In the genomic region with DNA sequence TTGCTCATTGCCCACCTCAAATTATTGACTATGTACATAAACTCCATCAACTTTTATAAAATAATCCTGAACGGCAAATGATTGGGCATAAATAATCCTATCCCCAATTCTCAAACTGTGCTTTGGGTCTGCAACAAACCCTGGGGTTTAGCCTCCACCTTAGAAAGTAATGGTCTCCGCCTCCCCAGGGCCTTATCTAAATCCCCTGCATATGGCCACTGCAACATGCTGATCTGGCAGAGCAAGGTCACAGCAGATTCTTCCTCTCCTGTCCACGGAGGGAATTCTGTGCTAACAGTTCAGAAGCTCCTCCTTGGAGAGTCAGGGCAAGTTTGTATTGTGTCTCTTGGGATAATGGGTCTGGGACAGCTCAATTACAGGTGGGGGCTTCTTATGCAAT, we compare ENCODE assay signal across 1 cellular context.
A peak's percentile ranks its signal among the peaks of the same experiment; 100 is the strongest.
TF ChIP-seq lines count a peak whose summit lies in the region.

No MANE protein-coding gene starts in this region.

TF ChIP-seq in K562, 482 proteins besides CTCF, POLR2A, EP300 and RAD21:
- TF ChIP-seq, protein P1, sequence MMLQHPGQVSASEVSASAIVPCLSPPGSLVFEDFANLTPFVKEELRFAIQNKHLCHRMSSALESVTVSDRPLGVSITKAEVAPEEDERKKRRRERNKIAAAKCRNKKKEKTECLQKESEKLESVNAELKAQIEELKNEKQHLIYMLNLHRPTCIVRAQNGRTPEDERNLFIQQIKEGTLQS (IDR thresholded peaks at IDR 0.05), result no peak
- TF ChIP-seq, protein P1 (CRISPR knock-in tag; conservative IDR thresholded peaks at IDR 0.05), result no peak
- TF ChIP-seq NCOR1 (IDR thresholded peaks at IDR 0.05) (peak; percentile 37; the same call in 1 of the 2 replicates), ARID1B (IDR thresholded peaks at IDR 0.05) (peak; percentile 58), RBBP5 (IDR thresholded peaks at IDR 0.05; ENCODE audit: borderline replicate concordance, insufficient read depth, low read length, poor library complexity, severe bottlenecking) (peak; percentile 16), MAFG (tag; conservative IDR thresholded peaks at IDR 0.05) (0 out of 2 replicates have a peak, but pooled peaks have one; percentile 5), SIN3A (IDR thresholded peaks at IDR 0.05; ENCODE audit: borderline replicate concordance in 2 of 2, control insufficient read depth in 1 of 2, low read depth in 2 of 2, low read length in 2 of 2) (no peak), TEAD4 (IDR thresholded peaks at IDR 0.05; ENCODE audit: low read length) (peak; percentile 18; the same call in 1 of the 2 replicates), TEAD4 (CRISPR knock-in tag; IDR thresholded peaks at IDR 0.05; ENCODE audit: borderline replicate concordance) (no peak), ESRRA (IDR thresholded peaks at IDR 0.05; ENCODE audit: borderline replicate concordance, low read depth) (peak; percentile 46; the same call in 1 of the 2 replicates), RBFOX2 (IDR thresholded peaks at IDR 0.05; ENCODE audit: low read depth, low read length) (peak; percentile 41), TFE3 (CRISPR knock-in tag; IDR thresholded peaks at IDR 0.05) (no peak), BHLHE40 (IDR thresholded peaks at IDR 0.05; ENCODE audit: low read length) (no peak), ZNF785 (CRISPR knock-in tag; IDR thresholded peaks at IDR 0.05) (no peak), TCF3 (CRISPR knock-in tag; IDR thresholded peaks at IDR 0.05) (peak; percentile 61; the same call in 1 of the 2 replicates), YY1 (IDR thresholded peaks at IDR 0.05; ENCODE audit: borderline replicate concordance in 1 of 3, control insufficient read depth in 1 of 3, extremely low read depth in 1 of 3, insufficient read depth in 3 of 3, insufficient read length in 1 of 3, insufficient replicate concordance in 2 of 3, low read depth in 1 of 3, low read length in 2 of 3) (peak in 1 of 3 experiments; percentile 25), ARHGAP35 (IDR thresholded peaks at IDR 0.05; ENCODE audit: partially characterized antibody) (no peak), CBFA2T3 (IDR thresholded peaks at IDR 0.05) (peak; percentile 64), POLR2AphosphoS5 (IDR thresholded peaks at IDR 0.05; ENCODE audit: control insufficient read depth, insufficient read depth, low read depth, low read length) (peak; percentile 45; the same call in 1 of the 2 replicates), C11orf30 (IDR thresholded peaks at IDR 0.05; ENCODE audit: low read depth) (peak; percentile 15; the same call in 1 of the 2 replicates), ZFX (CRISPR knock-in tag; IDR thresholded peaks at IDR 0.05) (no peak), FOSL1 (tag; conservative IDR thresholded peaks at IDR 0.05) (no peak), JUND (IDR thresholded peaks at IDR 0.05; ENCODE audit: borderline replicate concordance, low read depth, low read length) (no peak), JUND (tag; IDR thresholded peaks at IDR 0.05; ENCODE audit: borderline replicate concordance, low read depth, low read length) (peak; percentile 31; the same call in 1 of the 3 replicates), CBX2 (IDR thresholded peaks at IDR 0.05; ENCODE audit: insufficient read depth, low read length, poor library complexity, severe bottlenecking) (no peak), MAFK (IDR thresholded peaks at IDR 0.05; ENCODE audit: low read length) (peak; percentile 14; the same call in 1 of the 2 replicates), ZNF507 (tag; conservative IDR thresholded peaks at IDR 0.05) (no peak), DPF2 (IDR thresholded peaks at IDR 0.05) (peak; percentile 55; the same call in 1 of the 2 replicates), ZNF316 (IDR thresholded peaks at IDR 0.05) (0 out of 2 replicates have a peak, but pooled peaks have one; percentile 16), MYC (IDR thresholded peaks at IDR 0.05; ENCODE audit: low read depth, low read length) (peak; percentile 30; the same call in 1 of the 2 replicates), MYC (CRISPR knock-in tag; IDR thresholded peaks at IDR 0.05; ENCODE audit: borderline replicate concordance, low read depth) (no peak), UBTF (IDR thresholded peaks at IDR 0.05; ENCODE audit: borderline replicate concordance in 1 of 2, low read depth in 2 of 2, low read length in 2 of 2) (no peak), MITF (IDR thresholded peaks at IDR 0.05) (no peak), POLR3G (IDR thresholded peaks at IDR 0.05; ENCODE audit: extremely low read depth, insufficient read length, insufficient replicate concordance) (no peak), CEBPB (tag; IDR thresholded peaks at IDR 0.05) (0 out of 2 replicates have a peak, but pooled peaks have one; percentile 27), TAL1 (IDR thresholded peaks at IDR 0.05) (peak; percentile 54; the same call in 1 of the 2 replicates), L3MBTL2 (IDR thresholded peaks at IDR 0.05) (no peak)
- TF ChIP-seq, protein P2, sequence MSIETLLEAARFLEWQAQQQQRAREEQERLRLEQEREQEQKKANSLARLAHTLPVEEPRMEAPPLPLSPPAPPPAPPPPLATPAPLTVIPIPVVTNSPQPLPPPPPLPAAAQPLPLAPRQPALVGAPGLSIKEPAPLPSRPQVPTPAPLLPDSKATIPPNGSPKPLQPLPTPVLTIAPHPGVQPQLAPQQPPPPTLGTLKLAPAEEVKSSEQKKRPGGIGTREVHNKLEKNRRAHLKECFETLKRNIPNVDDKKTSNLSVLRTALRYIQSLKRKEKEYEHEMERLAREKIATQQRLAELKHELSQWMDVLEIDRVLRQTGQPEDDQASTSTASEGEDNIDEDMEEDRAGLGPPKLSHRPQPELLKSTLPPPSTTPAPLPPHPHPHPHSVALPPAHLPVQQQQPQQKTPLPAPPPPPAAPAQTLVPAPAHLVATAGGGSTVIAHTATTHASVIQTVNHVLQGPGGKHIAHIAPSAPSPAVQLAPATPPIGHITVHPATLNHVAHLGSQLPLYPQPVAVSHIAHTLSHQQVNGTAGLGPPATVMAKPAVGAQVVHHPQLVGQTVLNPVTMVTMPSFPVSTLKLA (conservative IDR thresholded peaks at IDR 0.05), result peak in 1 of 2 experiments; percentile 54; a peak in 2 of 4 replicates
- TF ChIP-seq, protein P3, sequence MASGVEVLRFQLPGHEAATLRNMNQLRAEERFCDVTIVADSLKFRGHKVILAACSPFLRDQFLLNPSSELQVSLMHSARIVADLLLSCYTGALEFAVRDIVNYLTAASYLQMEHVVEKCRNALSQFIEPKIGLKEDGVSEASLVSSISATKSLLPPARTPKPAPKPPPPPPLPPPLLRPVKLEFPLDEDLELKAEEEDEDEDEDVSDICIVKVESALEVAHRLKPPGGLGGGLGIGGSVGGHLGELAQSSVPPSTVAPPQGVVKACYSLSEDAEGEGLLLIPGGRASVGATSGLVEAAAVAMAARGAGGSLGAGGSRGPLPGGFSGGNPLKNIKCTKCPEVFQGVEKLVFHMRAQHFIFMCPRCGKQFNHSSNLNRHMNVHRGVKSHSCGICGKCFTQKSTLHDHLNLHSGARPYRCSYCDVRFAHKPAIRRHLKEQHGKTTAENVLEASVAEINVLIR (CRISPR knock-in tag; IDR thresholded peaks at IDR 0.05), result no peak
- TF ChIP-seq, protein P4, sequence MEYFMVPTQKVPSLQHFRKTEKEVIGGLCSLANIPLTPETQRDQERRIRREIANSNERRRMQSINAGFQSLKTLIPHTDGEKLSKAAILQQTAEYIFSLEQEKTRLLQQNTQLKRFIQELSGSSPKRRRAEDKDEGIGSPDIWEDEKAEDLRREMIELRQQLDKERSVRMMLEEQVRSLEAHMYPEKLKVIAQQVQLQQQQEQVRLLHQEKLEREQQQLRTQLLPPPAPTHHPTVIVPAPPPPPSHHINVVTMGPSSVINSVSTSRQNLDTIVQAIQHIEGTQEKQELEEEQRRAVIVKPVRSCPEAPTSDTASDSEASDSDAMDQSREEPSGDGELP (CRISPR knock-in tag; IDR thresholded peaks at IDR 0.05; ENCODE audit: borderline replicate concordance), result 0 out of 2 replicates have a peak, but pooled peaks have one; percentile 23
- TF ChIP-seq, protein P5, sequence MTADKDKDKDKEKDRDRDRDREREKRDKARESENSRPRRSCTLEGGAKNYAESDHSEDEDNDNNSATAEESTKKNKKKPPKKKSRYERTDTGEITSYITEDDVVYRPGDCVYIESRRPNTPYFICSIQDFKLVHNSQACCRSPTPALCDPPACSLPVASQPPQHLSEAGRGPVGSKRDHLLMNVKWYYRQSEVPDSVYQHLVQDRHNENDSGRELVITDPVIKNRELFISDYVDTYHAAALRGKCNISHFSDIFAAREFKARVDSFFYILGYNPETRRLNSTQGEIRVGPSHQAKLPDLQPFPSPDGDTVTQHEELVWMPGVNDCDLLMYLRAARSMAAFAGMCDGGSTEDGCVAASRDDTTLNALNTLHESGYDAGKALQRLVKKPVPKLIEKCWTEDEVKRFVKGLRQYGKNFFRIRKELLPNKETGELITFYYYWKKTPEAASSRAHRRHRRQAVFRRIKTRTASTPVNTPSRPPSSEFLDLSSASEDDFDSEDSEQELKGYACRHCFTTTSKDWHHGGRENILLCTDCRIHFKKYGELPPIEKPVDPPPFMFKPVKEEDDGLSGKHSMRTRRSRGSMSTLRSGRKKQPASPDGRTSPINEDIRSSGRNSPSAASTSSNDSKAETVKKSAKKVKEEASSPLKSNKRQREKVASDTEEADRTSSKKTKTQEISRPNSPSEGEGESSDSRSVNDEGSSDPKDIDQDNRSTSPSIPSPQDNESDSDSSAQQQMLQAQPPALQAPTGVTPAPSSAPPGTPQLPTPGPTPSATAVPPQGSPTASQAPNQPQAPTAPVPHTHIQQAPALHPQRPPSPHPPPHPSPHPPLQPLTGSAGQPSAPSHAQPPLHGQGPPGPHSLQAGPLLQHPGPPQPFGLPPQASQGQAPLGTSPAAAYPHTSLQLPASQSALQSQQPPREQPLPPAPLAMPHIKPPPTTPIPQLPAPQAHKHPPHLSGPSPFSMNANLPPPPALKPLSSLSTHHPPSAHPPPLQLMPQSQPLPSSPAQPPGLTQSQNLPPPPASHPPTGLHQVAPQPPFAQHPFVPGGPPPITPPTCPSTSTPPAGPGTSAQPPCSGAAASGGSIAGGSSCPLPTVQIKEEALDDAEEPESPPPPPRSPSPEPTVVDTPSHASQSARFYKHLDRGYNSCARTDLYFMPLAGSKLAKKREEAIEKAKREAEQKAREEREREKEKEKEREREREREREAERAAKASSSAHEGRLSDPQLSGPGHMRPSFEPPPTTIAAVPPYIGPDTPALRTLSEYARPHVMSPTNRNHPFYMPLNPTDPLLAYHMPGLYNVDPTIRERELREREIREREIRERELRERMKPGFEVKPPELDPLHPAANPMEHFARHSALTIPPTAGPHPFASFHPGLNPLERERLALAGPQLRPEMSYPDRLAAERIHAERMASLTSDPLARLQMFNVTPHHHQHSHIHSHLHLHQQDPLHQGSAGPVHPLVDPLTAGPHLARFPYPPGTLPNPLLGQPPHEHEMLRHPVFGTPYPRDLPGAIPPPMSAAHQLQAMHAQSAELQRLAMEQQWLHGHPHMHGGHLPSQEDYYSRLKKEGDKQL (CRISPR knock-in tag; IDR thresholded peaks at IDR 0.05; ENCODE audit: borderline replicate concordance), result no peak
